In genomic region chr6:120214097-120214496, GRCh38 we compare ENCODE assay signal across 29 cellular contexts.
"Had no signal": no experiment of that assay in that cellular context is flagged by ENCODE, and none has a peak within 500 bp of the region (broad histone marks: within the 10 kb centered on the region; RNA-seq: fewer than 3 reads in every experiment).

No MANE protein-coding gene starts in this region.

- H3K4me3 ChIP-seq: esophagus squamous epithelium, heart left ventricle, lower lobe of right lung, mucosa of descending colon, skin epidermis, stomach, suprapubic skin, tibial artery had no signal

- H3K27ac ChIP-seq: brain microvascular endothelial cell, epithelial cell of prostate, esophagus squamous epithelium, heart left ventricle, lower lobe of right lung, skin epidermis, stomach, suprapubic skin, tibial artery had no signal

- H3K36me3 ChIP-seq: brain microvascular endothelial cell, esophagus squamous epithelium, heart left ventricle, lower lobe of right lung, stomach, suprapubic skin, tibial artery had no signal

- H3K27me3 ChIP-seq: brain microvascular endothelial cell, esophagus squamous epithelium, heart left ventricle, stomach, suprapubic skin, tibial artery had no signal

- H3K9me3 ChIP-seq: esophagus squamous epithelium, heart left ventricle, lower lobe of right lung, mucosa of descending colon, stomach, suprapubic skin, tibial artery had no signal

- DNase-seq: activated CD4-positive, alpha-beta memory T cell treated with anti-CD3 and anti-CD28 coated beads for 36 hours; activated CD4-positive, alpha-beta T cell treated with anti-CD3 and anti-CD28 coated beads for 48 hours; activated CD8-positive, alpha-beta memory T cell treated with anti-CD3 and anti-CD28 coated beads, Interleukin-2, amount 50 U/mL, for 4 hours; activated gamma-delta T cell; activated naive CD4-positive, alpha-beta T cell treated with anti-CD3 and anti-CD28 coated beads, Interleukin-2, amount 10 ng/mL, durations not matched to agents 7 days and 5 days; activated naive CD8-positive, alpha-beta T cell treated with anti-CD3 and anti-CD28 coated beads, Interleukin-2, amount 10 ng/mL, durations not matched to agents 7 days and 5 days; activated T-cell treated with anti-CD3 and anti-CD28 coated beads, Interleukin-2, amount 50 U/mL, for 1 hour; amniotic stem cell; brain microvascular endothelial cell; dermis blood vessel endothelial cell; effector CD4-positive, alpha-beta T cell; esophagus squamous epithelium; heart left ventricle; hypothalamus; immature natural killer cell; kidney; left colon; lower lobe of right lung; mesendoderm; mucosa of descending colon; stimulated activated CD4-positive, alpha-beta T cell treated with anti-CD3 and anti-CD28 coated beads, Interleukin-15, amount 100 ng/mL, for 24 hours; stimulated activated CD4-positive, alpha-beta T cell treated with anti-CD3 and anti-CD28 coated beads, Interleukin-2, amount 100 ng/mL, for 24 hours; stimulated activated naive B cell treated with anti-CD40 and anti-IgM and Interleukin-4, amounts not matched to agents 10 μg/mL and 1 μg/mL and 100 μg/mL, for 72 hours; stomach; T-helper 1 cell; tibial artery had no signal
